8 cellular contexts compared by ENCODE assay signal in genomic region chr6:53309059-53309896, GRCh38. TPM values are rescaled to one million over a fixed set of nuclear protein-coding genes. Genes with fewer than 3 reads are reported as not detected.
DNase-seq lines count a peak whose midpoint lies in the region; ATAC-seq and TF ChIP-seq lines count a peak whose summit lies in the region.

No MANE protein-coding gene starts in this region.

- H3K9me3 ChIP-seq in SK-N-SH = no peaks in the 10 kb centered on the region
- no peaks in the 10 kb centered on the region; the same call in 1 of the 2 replicates for H3K9me3 ChIP-seq in HAP-1

- in situ Hi-C loops in HAP-1 (cut with MboI; ENCODE audit: low sequenced_read_pairs) = no loop called here

- H2AFZ ChIP-seq in SK-N-SH (ENCODE audit: low read depth) = no peak overlapping the region

- POLR2A ChIA-PET in SK-N-SH (lab: Yijun Ruan, JAX) = interaction anchor here (1.7 kb wide), 1 partner anchor 50 kb away, joined by 4 read pairs; no protein-coding TSS in a partner anchor

- no peaks in the 10 kb centered on the region for H3K9me2 ChIP-seq in SK-N-SH

- no peak for TF ChIP-seq CTCF in SK-N-SH (IDR thresholded peaks at IDR 0.05)

- no peak overlapping the region for H3K4me2 ChIP-seq in SK-N-SH

- peak; percentile 79 for ATAC-seq in GM19395 (IDR thresholded peaks at IDR 0.05; ENCODE audit: unreplicated experiment)
- ATAC-seq in HG03439 (IDR thresholded peaks at IDR 0.05; ENCODE audit: unreplicated experiment) = peak; percentile 56

- no peaks in the 10 kb centered on the region for H3K27me3 ChIP-seq in SK-N-SH (ENCODE audit: insufficient read depth)
- no peaks in the 10 kb centered on the region for H3K27me3 ChIP-seq in HAP-1 (ENCODE audit: low read depth)

- H3K4me1 ChIP-seq in SK-N-SH (ENCODE audit: control insufficient read depth in 1 of 2, insufficient read depth in 2 of 2, low read depth in 1 of 2, low read length in 1 of 2) = peaks cover 29 to 34% of the 10 kb centered on the region in 2 experiments
- peaks cover 47% of the 10 kb centered on the region for H3K4me1 ChIP-seq in HAP-1

- no peaks in the 10 kb centered on the region for H4K20me1 ChIP-seq in SK-N-SH (ENCODE audit: insufficient read depth)

- WGBS in SK-N-SH (ENCODE audit: low lambda C conversion rate) = 54% methylated on average over 7 of the region's 7 CpGs

- H3K79me2 ChIP-seq in SK-N-SH (ENCODE audit: insufficient read depth) = peaks cover 78% of the 10 kb centered on the region

- H3K9ac ChIP-seq in SK-N-SH = no peak overlapping the region

- CTCF ChIA-PET in SK-N-SH (lab: Yijun Ruan, JAX) = interaction anchor here (1.0 to 3.8 kb wide), 9 partner anchors 9 to 175 kb away, joined by 3 to 22 read pairs (median 3); no protein-coding TSS in a partner anchor

- TF ChIP-seq EP300 in SK-N-SH (IDR thresholded peaks at IDR 0.05; ENCODE audit: borderline replicate concordance in 1 of 2, low read depth in 1 of 2, low read length in 1 of 2) = peak in 1 of 2 experiments; percentile 31; a peak in 1 of 4 replicates

- H3K27ac ChIP-seq in SK-N-SH (ENCODE audit: low read depth in 2 of 2, low read length in 1 of 2) = peak overlapping the region in 1 of 2 experiments; percentile 75; a peak in 2 of 4 replicates

- no peak for TF ChIP-seq RAD21 in SK-N-SH (IDR thresholded peaks at IDR 0.05; ENCODE audit: low read length)

- peaks cover 8% of the 10 kb centered on the region for H3F3A ChIP-seq in SK-N-SH (replicated peaks; ENCODE audit: insufficient read depth)

- H3K36me3 ChIP-seq in SK-N-SH (replicated peaks in 1 of 2; ENCODE audit: control insufficient read depth in 1 of 2, insufficient read depth in 2 of 2, low read length in 1 of 2) = no peaks in the 10 kb centered on the region
- no peaks in the 10 kb centered on the region; the same call in 1 of the 2 replicates for H3K36me3 ChIP-seq in HAP-1 (replicated peaks)

- H3K4me3 ChIP-seq in SK-N-SH (ENCODE audit: low read depth in 2 of 2, low read length in 1 of 2) = no peak overlapping the region
- H3K4me3 ChIP-seq in HAP-1 = no peak overlapping the region

- DNase-seq in DMS 273 treated with DMSO at 0.1 percent for 48 hours (lab: John Stamatoyannopoulos, UW) (peak; percentile 37), SK-N-SH (peak; percentile 50), hepatic stellate cell (ENCODE audit: low spot score) (peak; percentile 66), HAP-1 (ENCODE audit: low spot score in 2 of 2) (no peak), NOMO-1 treated with DMSO at 0.1 percent for 48 hours (lab: John Stamatoyannopoulos, UW; ENCODE audit: unreplicated experiment) (no peak)
- no peak for DNase-seq in stimulated activated CD4-positive, alpha-beta T cell treated with anti-CD3 and anti-CD28 coated beads, Interleukin-1b, Interleukin-23, amount 100 ng/mL, for 48 hours

TF ChIP-seq in SK-N-SH, 30 proteins besides CTCF, POLR2A, EP300 and RAD21:
- no peak for TF ChIP-seq GABPA (IDR thresholded peaks at IDR 0.05; ENCODE audit: low read depth)
- no peak for TF ChIP-seq GATA2 (CRISPR knock-in tag; IDR thresholded peaks at IDR 0.05)
- 0 out of 2 replicates have a peak, but pooled peaks have one; percentile 16 for TF ChIP-seq FOXJ3 (CRISPR knock-in tag; IDR thresholded peaks at IDR 0.05)
- TF ChIP-seq MXI1 (IDR thresholded peaks at IDR 0.05; ENCODE audit: low read depth, low read length) = no peak
- TF ChIP-seq SMC3 (IDR thresholded peaks at IDR 0.05; ENCODE audit: low read depth, low read length) = no peak
- peak; percentile 9 for TF ChIP-seq CHD2 (IDR thresholded peaks at IDR 0.05; ENCODE audit: low read length, partially characterized antibody)
- no peak for TF ChIP-seq USF1 (IDR thresholded peaks at IDR 0.05; ENCODE audit: borderline replicate concordance, low read depth)
- no peak for TF ChIP-seq REST (IDR thresholded peaks at IDR 0.05; ENCODE audit: low read depth, low read length)
- no peak for TF ChIP-seq IRF3 (IDR thresholded peaks at IDR 0.05; ENCODE audit: low read depth, low read length)
- TF ChIP-seq YY1 (IDR thresholded peaks at IDR 0.05; ENCODE audit: low read depth) = no peak
- no peak for TF ChIP-seq FOXM1 (IDR thresholded peaks at IDR 0.05; ENCODE audit: low read depth)
- no peak for TF ChIP-seq RXRA (IDR thresholded peaks at IDR 0.05; ENCODE audit: borderline replicate concordance, low read depth)
- TF ChIP-seq RFX5 (IDR thresholded peaks at IDR 0.05; ENCODE audit: low read length) = no peak
- TF ChIP-seq RCOR1 (IDR thresholded peaks at IDR 0.05; ENCODE audit: low read length) = peak; percentile 16; the same call in 1 of the 2 replicates
- no peak for TF ChIP-seq FOSL2 (IDR thresholded peaks at IDR 0.05; ENCODE audit: borderline replicate concordance, low read depth)

RNA-seq across cellular contexts. Expression of gene ELOVL5, which starts 39.5 kb away (rescaled TPM):
- polyA plus RNA-seq in SK-N-SH (2012; rRNA removed) = 31.9 and 46.4 TPM in 2 replicates
- 35.2 and 38.0 TPM in 2 replicates for polyA plus RNA-seq in SK-N-SH (2012; cell fraction: cytosol; rRNA removed)
- 21.5 and 37.4 TPM in 2 replicates for polyA plus RNA-seq in SK-N-SH (2012; cell fraction: nucleus; rRNA removed)

Comparison
In these comparisons a context has a peak if more than half of its experiments do, and no peak if none do; other contexts are left out.
1. DNase-seq: peak in DMS 273 treated with DMSO at 0.1 percent for 48 hours (single experiment), SK-N-SH (single experiment) and hepatic stellate cell (single experiment); none in HAP-1 (0 of 2), stimulated activated CD4-positive, alpha-beta T cell treated with anti-CD3 and anti-CD28 coated beads, Interleukin-1b, Interleukin-23, amount 100 ng/mL, for 48 hours (single experiment) and NOMO-1 treated with DMSO at 0.1 percent for 48 hours (single experiment).